15 cellular contexts compared by ENCODE assay signal in the genomic region with DNA sequence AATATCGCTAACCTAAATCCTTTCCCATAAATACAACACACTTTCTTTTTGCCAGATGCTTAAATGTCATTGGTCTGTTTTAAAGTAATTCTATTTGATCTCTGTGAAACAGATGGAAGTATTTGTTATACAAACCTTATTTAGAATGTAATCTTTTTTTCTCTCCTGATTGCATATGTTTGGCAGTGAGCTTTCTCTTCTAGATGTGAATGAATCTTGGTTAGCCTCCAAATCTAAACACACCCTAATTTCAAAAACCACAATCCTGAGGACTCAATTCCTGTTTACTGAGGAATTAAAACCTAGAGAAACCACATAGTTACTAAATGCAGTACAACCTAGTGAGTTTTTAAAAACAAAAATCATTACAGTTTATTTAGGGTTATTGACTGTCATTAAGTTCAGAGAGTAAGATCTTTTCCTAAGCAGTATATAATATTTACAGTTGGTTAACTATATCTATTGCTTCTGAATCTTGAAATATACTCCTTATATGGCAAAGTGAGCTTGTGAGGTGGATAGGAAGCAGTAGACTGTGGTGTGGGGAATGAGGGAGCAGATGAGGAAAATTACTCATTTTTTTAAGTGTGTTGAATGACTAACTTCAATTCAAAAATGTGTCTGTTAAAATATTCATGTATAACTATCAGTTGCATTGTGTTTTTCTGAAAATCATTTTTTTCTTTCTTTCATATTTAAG.
DNase-seq lines count a peak whose midpoint lies in the region; ATAC-seq and TF ChIP-seq lines count a peak whose summit lies in the region.
"Had no signal": no experiment of that assay in that cellular context is flagged by ENCODE, and none has a peak within 500 bp of the region (broad histone marks: within the 10 kb centered on the region; RNA-seq: fewer than 3 reads in every experiment).

No MANE protein-coding gene starts in this region.

- intact Hi-C loops in Right ventricle myocardium inferior (cut with DNase I), result no loop called here

- POLR2A ChIA-PET in RWPE1 (lab: Yijun Ruan, JAX; ENCODE audit: low non-redundant PET), result no interaction called here

- peak; percentile 22 for DNase-seq in NCI-H82 treated with DMSO at 0.1 percent for 48 hours (lab: John Stamatoyannopoulos, UW; ENCODE audit: unreplicated experiment)
- no peak for DNase-seq in NCI-H82 (lab: John Stamatoyannopoulos, UW)
- peak; percentile 25 for DNase-seq in RWPE1 (ENCODE audit: low spot score)
- peak; percentile 55 for DNase-seq in fibroblast of pulmonary artery (ENCODE audit: low read depth)
- DNase-seq in Right ventricle myocardium inferior (ENCODE audit: missing footprints), result no peak
- DNase-seq in stimulated activated CD4-positive, alpha-beta T cell treated with anti-CD3 and anti-CD28 coated beads, Interleukin-1b, Interleukin-23, amount 100 ng/mL, for 48 hours, result no peak
- no peak for DNase-seq in cortex of kidney (lab: John Stamatoyannopoulos, UW)
- DNase-seq: 8988T; activated CD8-positive, alpha-beta memory T cell treated with anti-CD3 and anti-CD28 coated beads, Interleukin-2, amount 50 U/mL, for 4 hours; activated naive CD8-positive, alpha-beta T cell treated with anti-CD3 and anti-CD28 coated beads for 36 hours; head of caudate nucleus; NCI-H446 had no signal

- TF ChIP-seq CTCF in RWPE1 (conservative IDR thresholded peaks at IDR 0.05; ENCODE audit: low read depth) (no peak), fibroblast of pulmonary artery (IDR thresholded peaks at IDR 0.05; ENCODE audit: low read length, missing control alignments) (no peak)

- ATAC-seq in GM19328 (IDR thresholded peaks at IDR 0.05; ENCODE audit: unreplicated experiment), result no peak
- ATAC-seq in Right ventricle myocardium inferior, result no peak

- H3K27ac ChIP-seq in RWPE1, result no peak overlapping the region
- H3K27ac ChIP-seq: neural progenitor cell, tibial nerve had no signal

- CTCF ChIA-PET in RWPE1 (lab: Yijun Ruan, JAX), result no interaction called here

- no peak overlapping the region for H3K4me3 ChIP-seq in fibroblast of pulmonary artery (replicated peaks; ENCODE audit: low read depth, low read length)
- H3K4me3 ChIP-seq: neural progenitor cell, tibial nerve had no signal

Comparison
In these comparisons a context has a peak if more than half of its experiments do, and no peak if none do; other contexts are left out.
1. DNase-seq: peak in NCI-H82 treated with DMSO at 0.1 percent for 48 hours (single experiment), RWPE1 (single experiment) and fibroblast of pulmonary artery (single experiment); none in NCI-H82 (single experiment), Right ventricle myocardium inferior (single experiment), stimulated activated CD4-positive, alpha-beta T cell treated with anti-CD3 and anti-CD28 coated beads, Interleukin-1b, Interleukin-23, amount 100 ng/mL, for 48 hours (single experiment) and cortex of kidney (single experiment).